In genomic region chr17:29630630-29631193, GRCh38 we compare ENCODE assay signal across 14 cellular contexts.
"Had no signal": no experiment of that assay in that cellular context is flagged by ENCODE, and none has a peak within 500 bp of the region (broad histone marks: within the 10 kb centered on the region; RNA-seq: fewer than 3 reads in every experiment).

No MANE protein-coding gene starts in this region.

- H3K9me3 ChIP-seq: pancreas, suprapubic skin, upper lobe of right lung had no signal

- H3K4me1 ChIP-seq: pancreas, upper lobe of right lung had no signal

- H3K27me3 ChIP-seq: cardiac muscle cell, hepatocyte, pancreas, suprapubic skin, upper lobe of right lung had no signal

- H3K4me3 ChIP-seq: cardiac muscle cell, hepatocyte, pancreas, suprapubic skin, upper lobe of right lung had no signal

- H3K27ac Mint-ChIP-seq: T-helper 1 cell treated with Interleukin-12 subunit alpha and Interleukin-12 subunit beta and Interleukin-4 antibody, amounts not matched to agents 30 μg/mL and 1 μg/mL, for 36 hours had no signal

- H3K27ac ChIP-seq: cardiac muscle cell, hepatocyte, pancreas, suprapubic skin, upper lobe of right lung had no signal

- DNase-seq: activated CD4-positive, alpha-beta T cell treated with anti-CD3 and anti-CD28 coated beads for 4 hours; islet precursor cell; pancreas; SHP77 treated with DMSO at 0.1 percent for 48 hours; stimulated activated CD4-positive, alpha-beta T cell treated with anti-CD3 and anti-CD28 coated beads, Interleukin-2, amount 100 ng/mL, for 48 hours; stimulated activated naive B cell treated with anti-CD40 and anti-IgM and Interleukin-4, amounts not matched to agents 10 μg/mL and 1 μg/mL and 100 μg/mL, for 72 hours; upper lobe of right lung had no signal

- H3K9me3 Mint-ChIP-seq: stimulated activated naive B cell treated with anti-CD40 and anti-IgM and Interleukin-4, amounts not matched to agents 10 μg/mL and 1 μg/mL and 100 μg/mL, for 72 hours; T-helper 1 cell treated with Interleukin-12 subunit alpha and Interleukin-12 subunit beta and Interleukin-4 antibody, amounts not matched to agents 30 μg/mL and 1 μg/mL, for 36 hours had no signal

- H3K27me3 Mint-ChIP-seq: stimulated activated naive B cell treated with anti-CD40 and anti-IgM and Interleukin-4, amounts not matched to agents 10 μg/mL and 1 μg/mL and 100 μg/mL, for 72 hours had no signal

- ATAC-seq: esophagus mucosa; pancreas; stimulated activated naive B cell treated with anti-CD40 and anti-IgM and Interleukin-4, amounts not matched to agents 10 μg/mL and 1 μg/mL and 100 μg/mL, for 72 hours; upper lobe of right lung had no signal

- FAIRE-seq: astrocyte, endometrium, pancreas had no signal

- H3K4me3 Mint-ChIP-seq: stimulated activated naive B cell treated with anti-CD40 and anti-IgM and Interleukin-4, amounts not matched to agents 10 μg/mL and 1 μg/mL and 100 μg/mL, for 72 hours; T-helper 1 cell treated with Interleukin-12 subunit alpha and Interleukin-12 subunit beta and Interleukin-4 antibody, amounts not matched to agents 30 μg/mL and 1 μg/mL, for 36 hours had no signal

- H3K4me2 ChIP-seq: hepatocyte had no signal
